Comparison of ENCODE assay signal across 8 cellular contexts in genomic region chr20:23350855-23351838, GRCh38. TPM values are rescaled to one million over a fixed set of nuclear protein-coding genes. Genes with fewer than 3 reads are reported as not detected.
DNase-seq lines count a peak whose midpoint lies in the region; ATAC-seq lines count a peak whose summit lies in the region.

No MANE protein-coding gene starts in this region.

- peak overlapping the region in 1 of 2 experiments; percentile 65 for H2BK12ac ChIP-seq in mesenchymal stem cell (ENCODE audit: low read length in 2 of 2)

- H3K27me3 ChIP-seq in duodenal mucosa (ENCODE audit: control insufficient read depth in 1 of 2, insufficient read depth in 2 of 2, low read length in 2 of 2) (no peaks in the 10 kb centered on the region), mesenchymal stem cell (ENCODE audit: control insufficient read depth in 1 of 2, insufficient read depth in 1 of 2, low read length in 2 of 2) (no peaks in the 10 kb centered on the region)

- peak overlapping the region; percentile 75 for H2AFZ ChIP-seq in mesenchymal stem cell (ENCODE audit: low read depth, low read length)

- H3K4me1 ChIP-seq in duodenal mucosa (ENCODE audit: control insufficient read depth in 1 of 2, insufficient read depth in 2 of 2, low read length in 2 of 2) (peaks cover 17 to 18% of the 10 kb centered on the region in 2 donors), mesenchymal stem cell (ENCODE audit: control insufficient read depth, insufficient read depth, low read depth, low read length) (peaks cover 5% of the 10 kb centered on the region)

- peak overlapping the region; percentile 45 for H2BK5ac ChIP-seq in mesenchymal stem cell (ENCODE audit: low read depth, low read length, poor library complexity, severe bottlenecking)

- H3K23ac ChIP-seq in mesenchymal stem cell (ENCODE audit: low read length in 2 of 2) = peak overlapping the region; percentile 45 to 91

- peak overlapping the region; percentile 68 to 94 for H3K4ac ChIP-seq in mesenchymal stem cell (ENCODE audit: low read depth in 1 of 2, low read length in 2 of 2)

- WGBS in mesenchymal stem cell = 4% methylated on average over 60 of the region's 65 CpGs

- H3K9ac ChIP-seq in duodenal mucosa (ENCODE audit: low read depth in 1 of 2, low read length in 2 of 2) (peak overlapping the region; percentile 91 to 97), mesenchymal stem cell (ENCODE audit: low read length) (peak overlapping the region; percentile 95)

- H2BK15ac ChIP-seq in mesenchymal stem cell (ENCODE audit: low read depth, poor library complexity, severe bottlenecking) = peak overlapping the region; percentile 65

- DNase-seq in NCI-H2081 (lab: John Stamatoyannopoulos, UW) (peak; percentile 5 to 50), NCI-H2081 treated with DMSO at 0.1 percent for 48 hours (lab: John Stamatoyannopoulos, UW) (no peak), NCI-H2171 treated with DMSO at 0.1 percent for 48 hours (lab: John Stamatoyannopoulos, UW) (peak; percentile 52), mesenchymal stem cell (peak; percentile 79)
- DNase-seq in activated CD4-positive, alpha-beta T cell treated with anti-CD3 and anti-CD28 coated beads, Interleukin-2, amount 50 U/mL, for 1 hour = peak; percentile 59
- peak; percentile 36 for DNase-seq in stimulated activated CD8-positive, alpha-beta memory T cell treated with anti-CD3 and anti-CD28 coated beads, Interleukin-2, amount 100 ng/mL, for 48 hours (ENCODE audit: low read depth in 2 of 2)

- peak overlapping the region; percentile 94 to 97 for H3K4me3 ChIP-seq in duodenal mucosa (ENCODE audit: low read depth in 1 of 2, low read length in 2 of 2)
- H3K4me3 ChIP-seq in mesenchymal stem cell (ENCODE audit: insufficient read depth in 1 of 2, low read depth in 1 of 2, low read length in 2 of 2) = peak overlapping the region; percentile 97 to 99

- peak overlapping the region; percentile 45 for H2BK120ac ChIP-seq in mesenchymal stem cell (ENCODE audit: low read depth, low read length)

- peak overlapping the region in 1 of 2 experiments; percentile 99 for H3K14ac ChIP-seq in mesenchymal stem cell (ENCODE audit: low read length in 2 of 2)

- ATAC-seq in HG02870 (IDR thresholded peaks at IDR 0.05; ENCODE audit: unreplicated experiment) = peak; percentile 27

- peak overlapping the region; percentile 82 to 92 for H3K18ac ChIP-seq in mesenchymal stem cell (ENCODE audit: low read depth in 1 of 2, low read length in 2 of 2)

- H4K91ac ChIP-seq in mesenchymal stem cell (ENCODE audit: low read length) = peak overlapping the region; percentile 94

- H2AK5ac ChIP-seq in mesenchymal stem cell (ENCODE audit: low read length, severe bottlenecking) = no peak overlapping the region

- peak overlapping the region; percentile 99 for H3K27ac ChIP-seq in duodenal mucosa (ENCODE audit: low read depth, low read length)
- peak overlapping the region; percentile 62 for H3K27ac ChIP-seq in mesenchymal stem cell (ENCODE audit: low read length, poor library complexity, severe bottlenecking)

- H3K4me2 ChIP-seq in mesenchymal stem cell (ENCODE audit: low read length, poor library complexity, severe bottlenecking) = peak overlapping the region; percentile 78

- H3K9me3 ChIP-seq in duodenal mucosa (ENCODE audit: control insufficient read depth in 1 of 2, low read length in 2 of 2) (no peaks in the 10 kb centered on the region), mesenchymal stem cell (ENCODE audit: control insufficient read depth, low read length) (no peaks in the 10 kb centered on the region)

- peak overlapping the region; percentile 79 for H4K8ac ChIP-seq in mesenchymal stem cell (ENCODE audit: low read length)

- peaks cover 15% of the 10 kb centered on the region for H3K79me1 ChIP-seq in mesenchymal stem cell (replicated peaks; ENCODE audit: low read length, poor library complexity, severe bottlenecking)

- H3K36me3 ChIP-seq in duodenal mucosa (ENCODE audit: control insufficient read depth in 1 of 2, insufficient read depth in 2 of 2, low read length in 2 of 2) (peaks cover 14 to 20% of the 10 kb centered on the region in 2 donors), mesenchymal stem cell (ENCODE audit: control insufficient read depth in 1 of 2, insufficient read depth in 2 of 2, low read depth in 1 of 2, low read length in 2 of 2) (peaks cover 17 to 25% of the 10 kb centered on the region in 2 experiments)

RNA-seq across cellular contexts. Expression of gene NXT1, which starts 0.6 kb away (rescaled TPM):
- 17.2 TPM for polyA plus RNA-seq in mesenchymal stem cell (2013, experiment 1 of 2)
- 18.1 TPM for polyA plus RNA-seq in mesenchymal stem cell (2013, experiment 2 of 2)

RNA-seq across cellular contexts. Expression of gene GZF1, which starts 10.8 kb away (rescaled TPM):
- 5.8 TPM for polyA plus RNA-seq in mesenchymal stem cell (2013, experiment 1 of 2)
- 6.2 TPM for polyA plus RNA-seq in mesenchymal stem cell (2013, experiment 2 of 2)
